In the genomic region with DNA sequence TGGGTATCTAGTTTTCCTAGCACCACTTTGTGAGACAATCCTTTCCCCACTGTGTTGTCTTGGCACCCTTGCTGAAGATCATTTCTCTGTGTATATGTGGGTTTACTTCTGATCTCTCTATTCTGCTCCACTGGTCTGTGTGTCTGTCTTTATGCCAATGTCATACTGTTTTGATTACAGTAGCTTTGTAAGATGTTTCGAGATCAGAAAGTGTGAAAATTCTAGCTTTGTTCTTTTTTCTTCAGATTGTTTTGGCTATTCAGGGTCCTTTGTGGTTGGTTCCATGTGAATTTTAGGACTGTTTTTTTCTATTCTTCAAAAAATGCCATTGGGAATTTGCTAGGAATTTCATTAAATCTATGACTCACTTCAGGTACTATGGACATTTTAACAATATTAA, we compare ENCODE assay signal across 22 cellular contexts.
DNase-seq lines count a peak whose midpoint lies in the region; ATAC-seq, FAIRE-seq and TF ChIP-seq lines count a peak whose summit lies in the region.
"Had no signal": no experiment of that assay in that cellular context is flagged by ENCODE, and none has a peak within 500 bp of the region (broad histone marks: within the 10 kb centered on the region; RNA-seq: fewer than 3 reads in every experiment).

No MANE protein-coding gene starts in this region.

- no peak overlapping the region for H4K5ac ChIP-seq in H1 (ENCODE audit: insufficient read length, low read depth, low read length)

- H3K4me1 ChIP-seq in SK-N-SH (ENCODE audit: control insufficient read depth in 1 of 2, insufficient read depth in 2 of 2, low read depth in 1 of 2, low read length in 1 of 2) = no peaks in the 10 kb centered on the region
- peaks cover 0 to 7% (median 2%) of the 10 kb centered on the region in 4 experiments; a peak in 2 of 7 replicates for H3K4me1 ChIP-seq in H1 (replicated peaks in 1 of 4; ENCODE audit: control insufficient read depth in 3 of 4, insufficient read depth in 4 of 4, low read length in 3 of 4)
- H3K4me1 ChIP-seq in endodermal cell (ENCODE audit: control insufficient read depth, insufficient read depth, low read length) = no peaks in the 10 kb centered on the region
- no peaks in the 10 kb centered on the region for H3K4me1 ChIP-seq in SJCRH30
- H3K4me1 ChIP-seq: A549; BLaER1 treated with 17β-estradiol and CSF1 and Interleukin-3, amounts not matched to agents 10 nM and 100 nM; Caco-2 had no signal

- no peak for TF ChIP-seq EP300 in SK-N-SH (IDR thresholded peaks at IDR 0.05; ENCODE audit: borderline replicate concordance in 1 of 2, low read depth in 1 of 2, low read length in 1 of 2)
- TF ChIP-seq EP300 in H1 (IDR thresholded peaks at IDR 0.05; ENCODE audit: borderline replicate concordance in 1 of 2, low read depth in 2 of 2, low read length in 2 of 2) = no peak

- peaks cover 13% of the 10 kb centered on the region for H3K9me3 Mint-ChIP-seq in endodermal cell

- no peak for FAIRE-seq in H1 (lab: Jason Lieb, UNC)
- FAIRE-seq: A549, D721Med, G401.6, GM12891 had no signal

- H3K9ac ChIP-seq in SK-N-SH = no peak overlapping the region
- H3K9ac ChIP-seq in H1 (replicated peaks in 1 of 4; ENCODE audit: extremely low read depth in 1 of 4, low read depth in 3 of 4, low read length in 3 of 4) = no peak overlapping the region
- H3K9ac ChIP-seq in endodermal cell (ENCODE audit: extremely low read depth, low read length, poor library complexity, severe bottlenecking) = no peak overlapping the region
- H3K9ac ChIP-seq: BLaER1 treated with 17β-estradiol and CSF1 and Interleukin-3, amounts not matched to agents 10 nM and 100 nM had no signal

- H3K27me3 Mint-ChIP-seq in endodermal cell (ENCODE audit: insufficient read depth) = peaks cover 9% of the 10 kb centered on the region

- H3K4me1 Mint-ChIP-seq in endodermal cell = peaks cover 9% of the 10 kb centered on the region
- H3K4me1 Mint-ChIP-seq: B cell had no signal

- no peaks in the 10 kb centered on the region for H3K79me2 ChIP-seq in SK-N-SH (ENCODE audit: insufficient read depth)
- no peaks in the 10 kb centered on the region for H3K79me2 ChIP-seq in H1 (ENCODE audit: control insufficient read depth in 1 of 2, insufficient read depth in 2 of 2, low read length in 2 of 2)

- H2BK120ac ChIP-seq in H1 (replicated peaks; ENCODE audit: low read depth, low read length) = no peak overlapping the region

- DNase-seq in SK-N-SH = no peak
- DNase-seq in NCI-H526 treated with DMSO at 0.1 percent for 48 hours (lab: John Stamatoyannopoulos, UW) = peak; percentile 28
- DNase-seq in H1 (ENCODE audit: low read depth in 1 of 2, low spot score in 2 of 2) = no peak
- no peak for DNase-seq in NCI-H1092 (lab: John Stamatoyannopoulos, UW)
- DNase-seq in endodermal cell = no peak
- DNase-seq in SJCRH30 = no peak
- DNase-seq: AML-193; Caco-2; Calu3; CD4-positive, alpha-beta T cell; CD8-positive, alpha-beta T cell; DMS79 treated with DMSO at 0.1 percent for 48 hours; GF-D8 had no signal

- 0 out of 2 replicates have a peak, but pooled peaks cover 8% of the 10 kb centered on the region for H3K9me3 ChIP-seq in SK-N-SH
- H3K9me3 ChIP-seq in H1 (ENCODE audit: insufficient read depth in 2 of 2, low read depth in 1 of 2, low read length in 1 of 2) = no peaks in the 10 kb centered on the region; a peak in 1 of 4 replicates
- H3K9me3 ChIP-seq in endodermal cell (ENCODE audit: control insufficient read depth, low read length) = peaks cover 14% of the 10 kb centered on the region
- 0 out of 2 replicates have a peak, but pooled peaks cover 3% of the 10 kb centered on the region for H3K9me3 ChIP-seq in SJCRH30 (replicated peaks)

- no peak overlapping the region for H2AK5ac ChIP-seq in H1 (ENCODE audit: low read depth, low read length)

- H3K4ac ChIP-seq in H1 (replicated peaks; ENCODE audit: insufficient read length, low read depth, low read length) = no peak overlapping the region

- TF ChIP-seq POLR2A in H1 (IDR thresholded peaks at IDR 0.05; ENCODE audit: control extremely low read depth in 1 of 2, low read depth in 2 of 2, low read length in 2 of 2) = no peak

- CTCF ChIA-PET in SK-N-SH (lab: Yijun Ruan, JAX) = no interaction called here
- CTCF ChIA-PET in H1 (lab: Charles Lee; ENCODE audit: partially characterized antibody) = no interaction called here

- H4K20me1 ChIP-seq in SK-N-SH (ENCODE audit: insufficient read depth) (no peaks in the 10 kb centered on the region; the same call in 1 of the 2 replicates), H1 (replicated peaks in 1 of 2; ENCODE audit: control insufficient read depth in 1 of 2, insufficient read depth in 2 of 2, low read length in 2 of 2) (no peaks in the 10 kb centered on the region)

- H3K4me3 ChIP-seq in SK-N-SH (ENCODE audit: low read depth in 2 of 2, low read length in 1 of 2) (no peak overlapping the region), H1 (ENCODE audit: extremely low read depth in 1 of 4, insufficient read depth in 2 of 4, low read depth in 3 of 4, low read length in 4 of 4) (no peak overlapping the region), endodermal cell (ENCODE audit: low read length) (no peak overlapping the region), SJCRH30 (no peak overlapping the region)
- H3K4me3 ChIP-seq: A549; BLaER1 treated with 17β-estradiol and CSF1 and Interleukin-3, amounts not matched to agents 10 nM and 100 nM had no signal

- no peak overlapping the region for H3K4me3 Mint-ChIP-seq in endodermal cell
- H3K4me3 Mint-ChIP-seq: B cell; CD4-positive, alpha-beta T cell; CD8-positive, alpha-beta T cell had no signal

- no peak overlapping the region for H3K27ac Mint-ChIP-seq in endodermal cell
- H3K27ac Mint-ChIP-seq: B cell; CD4-positive, alpha-beta T cell; CD8-positive, alpha-beta T cell had no signal

- no peak for TF ChIP-seq CTCF in SK-N-SH (IDR thresholded peaks at IDR 0.05)
- TF ChIP-seq CTCF in H1 (IDR thresholded peaks at IDR 0.05; ENCODE audit: control extremely low read depth in 1 of 3, insufficient read depth in 1 of 3, low read depth in 1 of 3, low read length in 3 of 3) = no peak
- TF ChIP-seq CTCF in endodermal cell (conservative IDR thresholded peaks at IDR 0.05) = no peak

- no peaks in the 10 kb centered on the region for H3K27me3 ChIP-seq in SK-N-SH (ENCODE audit: insufficient read depth)
- H3K27me3 ChIP-seq in H1 (replicated peaks in 1 of 4; ENCODE audit: control insufficient read depth in 3 of 4, extremely low read depth in 1 of 4, insufficient read depth in 3 of 4, low read length in 3 of 4) = no peaks in the 10 kb centered on the region
- H3K27me3 ChIP-seq in endodermal cell (ENCODE audit: control insufficient read depth, insufficient read depth, low read length, poor library complexity, severe bottlenecking) = no peaks in the 10 kb centered on the region
- no peaks in the 10 kb centered on the region for H3K27me3 ChIP-seq in SJCRH30

- no peak for TF ChIP-seq RAD21 in SK-N-SH (IDR thresholded peaks at IDR 0.05; ENCODE audit: low read length)
- TF ChIP-seq RAD21 in H1 (IDR thresholded peaks at IDR 0.05 in 1 of 2, conservative IDR thresholded peaks at IDR 0.05 in 1 of 2; ENCODE audit: low read depth in 2 of 2, low read length in 2 of 2) = no peak

- H3K14ac ChIP-seq in H1 (ENCODE audit: insufficient read length) = no peak overlapping the region

- POLR2A ChIA-PET in SK-N-SH (lab: Yijun Ruan, JAX) = no interaction called here
- POLR2A ChIA-PET in H1 (lab: Charles Lee; ENCODE audit: partially characterized antibody) = no interaction called here

- no peak overlapping the region for H3K4me2 ChIP-seq in SK-N-SH
- H3K4me2 ChIP-seq in H1 (ENCODE audit: insufficient read depth in 1 of 2, low read depth in 2 of 2, low read length in 2 of 2) = no peak overlapping the region
- H3K4me2 ChIP-seq: A549; BLaER1 treated with 17β-estradiol and CSF1 and Interleukin-3, amounts not matched to agents 10 nM and 100 nM had no signal

- peaks cover 9% of the 10 kb centered on the region for H3K36me3 Mint-ChIP-seq in endodermal cell (ENCODE audit: low read depth)
- H3K36me3 Mint-ChIP-seq: CD8-positive, alpha-beta T cell had no signal

- H4K91ac ChIP-seq in H1 (replicated peaks; ENCODE audit: insufficient read length, low read length) = no peak overlapping the region

- H2AFZ ChIP-seq in SK-N-SH (ENCODE audit: low read depth) (no peak overlapping the region), H1 (ENCODE audit: low read length) (no peak overlapping the region)

- WGBS in SK-N-SH (ENCODE audit: low lambda C conversion rate) = 79% methylated on average over 1 of the region's 1 CpG
- 77% methylated on average over 1 of the region's 1 CpG; no CpG with 5 or more reads in 1 of the 2 experiments for WGBS in H1 (ENCODE audit: extremely low coverage in 1 of 2, insufficient coverage in 1 of 2, insufficient read length in 1 of 2, insufficient replicate concordance in 2 of 2, low coverage in 1 of 2, low lambda C conversion rate in 2 of 2, missing lambda C conversion rate in 1 of 2), 2 experiments
- 97% methylated on average over 1 of the region's 1 CpG; no CpG with 5 or more reads in 1 of the 2 experiments for WGBS in endodermal cell (ENCODE audit: insufficient coverage in 1 of 2, insufficient read length in 1 of 2), 2 experiments

- no peak overlapping the region for H3K27ac ChIP-seq in SK-N-SH (ENCODE audit: low read depth in 2 of 2, low read length in 1 of 2)
- no peak overlapping the region for H3K27ac ChIP-seq in H1 (ENCODE audit: low read depth, low read length)
- no peak overlapping the region for H3K27ac ChIP-seq in endodermal cell (ENCODE audit: low read depth, low read length)
- H3K27ac ChIP-seq in SJCRH30 = no peak overlapping the region
- H3K27ac ChIP-seq: 22Rv1; A549; BLaER1 treated with 17β-estradiol and CSF1 and Interleukin-3, amounts not matched to agents 10 nM and 100 nM; C4-2B had no signal

- no peak for ATAC-seq in SK-N-SH treated with all-trans-retinoic acid at 6 μM for 48 hours
- ATAC-seq: A549; CD8-positive, alpha-beta T cell had no signal

- H2BK20ac ChIP-seq in H1 (ENCODE audit: low read length) = no peak overlapping the region

- no peaks in the 10 kb centered on the region for H3K79me1 ChIP-seq in H1 (ENCODE audit: low read depth, low read length)

- no peaks in the 10 kb centered on the region for H3K9me2 ChIP-seq in SK-N-SH

- H3K56ac ChIP-seq in H1 (replicated peaks; ENCODE audit: insufficient read length, low read depth, low read length) = no peak overlapping the region

- H3K23ac ChIP-seq in H1 (ENCODE audit: insufficient read length) = no peak overlapping the region

- H2BK15ac ChIP-seq in H1 (ENCODE audit: low read length) = no peak overlapping the region

- no peak overlapping the region for H4K8ac ChIP-seq in H1 (ENCODE audit: extremely low read depth, insufficient read depth, low read length)

- H2BK12ac ChIP-seq in H1 (ENCODE audit: low read depth, low read length) = no peak overlapping the region

- no peak overlapping the region for H2BK5ac ChIP-seq in H1 (ENCODE audit: low read depth, low read length)

- H3K18ac ChIP-seq in H1 (ENCODE audit: extremely low read depth, low read length) = no peak overlapping the region

- no peaks in the 10 kb centered on the region for H3K23me2 ChIP-seq in H1 (ENCODE audit: low read depth, low read length)

- no peaks in the 10 kb centered on the region for H3K36me3 ChIP-seq in SK-N-SH (replicated peaks in 1 of 2; ENCODE audit: control insufficient read depth in 1 of 2, insufficient read depth in 2 of 2, low read length in 1 of 2)
- no peaks in the 10 kb centered on the region for H3K36me3 ChIP-seq in H1 (ENCODE audit: control insufficient read depth in 2 of 4, insufficient read depth in 4 of 4, low read length in 3 of 4)
- no peaks in the 10 kb centered on the region for H3K36me3 ChIP-seq in endodermal cell (ENCODE audit: control insufficient read depth, insufficient read depth, low read length)
- H3K36me3 ChIP-seq in SJCRH30 = no peaks in the 10 kb centered on the region
- H3K36me3 ChIP-seq: BLaER1 treated with 17β-estradiol and CSF1 and Interleukin-3, amounts not matched to agents 10 nM and 100 nM had no signal

- H3F3A ChIP-seq in SK-N-SH (replicated peaks; ENCODE audit: insufficient read depth) = no peaks in the 10 kb centered on the region
